ENCODE assay signal across 16 cellular contexts in the genomic region with DNA sequence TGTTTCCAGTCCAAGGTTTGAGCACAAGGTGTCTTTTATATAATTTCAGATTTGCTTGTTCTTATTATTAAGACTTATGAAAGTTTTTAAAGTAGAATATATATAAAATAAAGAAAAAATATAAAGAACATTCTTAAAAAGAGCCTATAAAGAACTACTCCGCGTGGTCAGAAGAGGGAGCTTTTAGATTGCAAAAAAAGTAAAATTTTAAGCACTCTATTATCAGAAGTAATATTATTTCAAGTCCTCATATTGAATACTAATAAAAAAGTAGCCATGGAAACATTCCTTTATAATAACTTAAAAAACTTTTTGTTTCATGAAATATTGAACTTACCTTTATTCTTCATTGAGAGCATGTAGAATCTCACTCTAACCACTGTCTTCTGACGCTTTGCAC. TPM values are rescaled to one million over a fixed set of nuclear protein-coding genes. Genes with fewer than 3 reads are reported as not detected.
DNase-seq lines count a peak whose midpoint lies in the region; ATAC-seq and TF ChIP-seq lines count a peak whose summit lies in the region.
"Had no signal": no experiment of that assay in that cellular context is flagged by ENCODE, and none has a peak within 500 bp of the region (broad histone marks: within the 10 kb centered on the region; RNA-seq: fewer than 3 reads in every experiment).

No MANE protein-coding gene starts in this region.

- WGBS in endodermal cell (ENCODE audit: insufficient coverage in 1 of 2, insufficient read length in 1 of 2), 2 experiments: 95 to 100% methylated on average over 1 of the region's 3 CpGs

- TF ChIP-seq CTCF in OCI-LY3 (IDR thresholded peaks at IDR 0.05; ENCODE audit: low read depth, low read length) (peak; percentile 62), endodermal cell (conservative IDR thresholded peaks at IDR 0.05) (peak; percentile 76), neural progenitor cell (IDR thresholded peaks at IDR 0.05) (peak; percentile 63)

- no peaks in the 10 kb centered on the region for H3K9me3 Mint-ChIP-seq in endodermal cell
- no peaks in the 10 kb centered on the region for H3K9me3 Mint-ChIP-seq in neural progenitor cell
- H3K9me3 Mint-ChIP-seq: stimulated activated naive B cell treated with anti-CD40 and anti-IgM and Interleukin-4, amounts not matched to agents 10 μg/mL and 1 μg/mL and 100 μg/mL, for 72 hours had no signal

- H3K4me3 Mint-ChIP-seq in endodermal cell (no peak overlapping the region), neural progenitor cell (no peak overlapping the region)
- H3K4me3 Mint-ChIP-seq: stimulated activated naive B cell treated with anti-CD40 and anti-IgM and Interleukin-4, amounts not matched to agents 10 μg/mL and 1 μg/mL and 100 μg/mL, for 72 hours had no signal

- H4K20me1 ChIP-seq in OCI-LY3 (ENCODE audit: insufficient read depth, low read length): no peaks in the 10 kb centered on the region
- no peaks in the 10 kb centered on the region for H4K20me1 ChIP-seq in neural progenitor cell (ENCODE audit: low read depth)

- H2AFZ ChIP-seq in OCI-LY3 (ENCODE audit: low read depth, low read length): no peak overlapping the region
- no peak overlapping the region for H2AFZ ChIP-seq in neural progenitor cell (replicated peaks)

- H3K27ac ChIP-seq in OCI-LY3 (ENCODE audit: low read length) (no peak overlapping the region), endodermal cell (ENCODE audit: low read depth, low read length) (no peak overlapping the region), neural progenitor cell (no peak overlapping the region)
- H3K27ac ChIP-seq: WERI-Rb-1 had no signal

- H3K4me3 ChIP-seq in OCI-LY3 (ENCODE audit: low read length): no peak overlapping the region
- no peak overlapping the region for H3K4me3 ChIP-seq in endodermal cell (ENCODE audit: low read length)
- no peak overlapping the region for H3K4me3 ChIP-seq in neural progenitor cell

- H3K4me2 ChIP-seq in OCI-LY3 (ENCODE audit: low read length): no peak overlapping the region
- H3K4me2 ChIP-seq in neural progenitor cell: no peak overlapping the region

- no peaks in the 10 kb centered on the region for H3K36me3 Mint-ChIP-seq in endodermal cell (ENCODE audit: low read depth)
- no peaks in the 10 kb centered on the region for H3K36me3 Mint-ChIP-seq in neural progenitor cell
- H3K36me3 Mint-ChIP-seq: stimulated activated naive B cell treated with anti-CD40 and anti-IgM and Interleukin-4, amounts not matched to agents 10 μg/mL and 1 μg/mL and 100 μg/mL, for 72 hours had no signal

- H3K4me1 Mint-ChIP-seq in endodermal cell (peaks cover 16% of the 10 kb centered on the region), neural progenitor cell (peaks cover 9% of the 10 kb centered on the region)

- H3K79me2 ChIP-seq in OCI-LY3 (ENCODE audit: low read length) (no peaks in the 10 kb centered on the region), neural progenitor cell (ENCODE audit: low read depth) (no peaks in the 10 kb centered on the region)

- H3K27me3 Mint-ChIP-seq in endodermal cell (ENCODE audit: insufficient read depth) (no peaks in the 10 kb centered on the region), neural progenitor cell (ENCODE audit: insufficient read depth, low read depth) (peaks cover 1% of the 10 kb centered on the region)

- H3K9ac ChIP-seq in OCI-LY3 (ENCODE audit: low read length): no peak overlapping the region
- H3K9ac ChIP-seq in endodermal cell (ENCODE audit: extremely low read depth, low read length, poor library complexity, severe bottlenecking): no peak overlapping the region
- no peak overlapping the region for H3K9ac ChIP-seq in neural progenitor cell

- ATAC-seq in GM21423 (IDR thresholded peaks at IDR 0.05; ENCODE audit: unreplicated experiment) (no peak), GM21723 (IDR thresholded peaks at IDR 0.05; ENCODE audit: unreplicated experiment) (no peak), HG03159 (IDR thresholded peaks at IDR 0.05; ENCODE audit: unreplicated experiment) (no peak)
- ATAC-seq: stimulated activated naive B cell treated with anti-CD40 and anti-IgM and Interleukin-4, amounts not matched to agents 10 μg/mL and 1 μg/mL and 100 μg/mL, for 72 hours had no signal

- DNase-seq in NCI-H510A treated with DMSO at 0.1 percent for 48 hours (lab: John Stamatoyannopoulos, UW) (peak; percentile 39), NCI-H510A (lab: John Stamatoyannopoulos, UW) (no peak), endodermal cell (no peak), neural progenitor cell (ENCODE audit: low spot score) (no peak)
- DNase-seq: NCI-H226; SIG-M5; stimulated activated CD4-positive, alpha-beta T cell treated with anti-CD3 and anti-CD28 coated beads, Interleukin-2, amount 100 ng/mL, for 48 hours; stimulated activated naive B cell treated with anti-CD40 and anti-IgM and Interleukin-4, amounts not matched to agents 10 μg/mL and 1 μg/mL and 100 μg/mL, for 72 hours; WERI-Rb-1 had no signal

- H3K27me3 ChIP-seq in OCI-LY3 (ENCODE audit: low read depth, low read length) (no peaks in the 10 kb centered on the region), endodermal cell (ENCODE audit: control insufficient read depth, insufficient read depth, low read length, poor library complexity, severe bottlenecking) (no peaks in the 10 kb centered on the region), neural progenitor cell (no peaks in the 10 kb centered on the region)

- H3K9me3 ChIP-seq in OCI-LY3 (ENCODE audit: insufficient read depth, low read length) (no peaks in the 10 kb centered on the region), endodermal cell (ENCODE audit: control insufficient read depth, low read length) (no peaks in the 10 kb centered on the region), neural progenitor cell (ENCODE audit: low read depth) (no peaks in the 10 kb centered on the region)

- no peaks in the 10 kb centered on the region for H3K36me3 ChIP-seq in OCI-LY3 (replicated peaks; ENCODE audit: low read depth, low read length)
- H3K36me3 ChIP-seq in endodermal cell (ENCODE audit: control insufficient read depth, insufficient read depth, low read length): no peaks in the 10 kb centered on the region
- H3K36me3 ChIP-seq in neural progenitor cell: no peaks in the 10 kb centered on the region
- H3K36me3 ChIP-seq: WERI-Rb-1 had no signal

- H3K27ac Mint-ChIP-seq in endodermal cell (no peak overlapping the region), neural progenitor cell (no peak overlapping the region)
- H3K27ac Mint-ChIP-seq: stimulated activated naive B cell treated with anti-CD40 and anti-IgM and Interleukin-4, amounts not matched to agents 10 μg/mL and 1 μg/mL and 100 μg/mL, for 72 hours had no signal

- H3K4me1 ChIP-seq in OCI-LY3 (ENCODE audit: low read length) (peaks cover 39% of the 10 kb centered on the region), endodermal cell (ENCODE audit: control insufficient read depth, insufficient read depth, low read length) (peaks cover 3% of the 10 kb centered on the region), neural progenitor cell (peaks cover 3% of the 10 kb centered on the region)

- H3F3A ChIP-seq in neural progenitor cell (ENCODE audit: low read depth): no peaks in the 10 kb centered on the region

RNA-seq across cellular contexts. Expression of a gene that starts 51.4 kb away (rescaled TPM):
- not detected for total RNA-seq in endodermal cell
- not detected for polyA plus RNA-seq in endodermal cell (2013, experiment 1 of 2)
- not detected for polyA plus RNA-seq in endodermal cell (2013, experiment 2 of 2)
- not detected in 2 replicates for total RNA-seq in neural progenitor cell (ENCODE audit: low replicate concordance)
- total RNA-seq: LHCN-M2, mononuclear cell, pulmonary artery endothelial cell had no signal
